Comparison of ENCODE assay signal across 8 cellular contexts in the genomic region with DNA sequence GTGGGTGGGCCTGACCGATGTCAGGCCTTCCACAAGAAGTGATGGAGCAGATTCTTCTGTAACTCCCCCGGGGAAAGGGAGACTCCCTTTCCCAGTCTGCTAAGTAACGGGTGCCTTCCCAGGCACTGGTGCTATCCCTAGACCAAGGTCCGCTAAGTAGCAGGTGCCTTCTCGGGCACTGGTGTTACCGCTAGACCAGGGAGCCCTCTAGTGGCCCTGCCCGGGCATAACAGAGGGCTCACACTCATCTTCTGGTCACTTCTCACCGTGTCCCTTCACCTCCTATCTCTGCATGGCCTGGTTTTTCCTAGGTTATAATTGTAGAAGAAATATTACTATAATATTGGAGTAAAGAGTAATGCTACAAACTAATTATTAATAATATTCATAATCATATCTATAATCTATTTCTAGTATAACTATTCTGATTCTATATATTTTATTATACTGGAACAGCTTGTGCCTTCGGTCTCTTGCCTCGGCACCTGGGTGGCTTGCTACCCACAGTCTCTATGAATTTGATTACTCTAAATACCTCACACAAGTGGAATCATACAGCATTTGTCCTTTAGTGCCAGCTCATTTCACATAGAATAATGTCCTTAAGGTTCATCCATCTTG.
A peak's percentile ranks its signal among the peaks of the same experiment; 100 is the strongest.
DNase-seq lines count a peak whose midpoint lies in the region; ATAC-seq, FAIRE-seq and TF ChIP-seq lines count a peak whose summit lies in the region.

No MANE protein-coding gene starts in this region.

- no peaks in the 10 kb centered on the region for H3K4me1 ChIP-seq in astrocyte (ENCODE audit: insufficient read depth, low read length)

- H3K36me3 ChIP-seq in astrocyte (ENCODE audit: insufficient read depth, low read length) = no peaks in the 10 kb centered on the region

- H3K27me3 Mint-ChIP-seq in astrocyte (ENCODE audit: low read depth, unreplicated experiment) = no peaks in the 10 kb centered on the region
- no peaks in the 10 kb centered on the region for H3K27me3 Mint-ChIP-seq in immature natural killer cell (ENCODE audit: low read depth in 3 of 3)

- H3K9ac ChIP-seq in astrocyte (ENCODE audit: low read length) = no peak overlapping the region

- H3K79me2 ChIP-seq in astrocyte (ENCODE audit: insufficient read depth, low read length) = no peaks in the 10 kb centered on the region

- no peak for FAIRE-seq in astrocyte (lab: Jason Lieb, UNC)

- peak; percentile 84 for ATAC-seq in GM18909 (IDR thresholded peaks at IDR 0.05; ENCODE audit: poor library complexity, unreplicated experiment)
- peak; percentile 51 for ATAC-seq in HG03108 (IDR thresholded peaks at IDR 0.05; ENCODE audit: unreplicated experiment)

- no peaks in the 10 kb centered on the region for H3K9me3 Mint-ChIP-seq in astrocyte (ENCODE audit: unreplicated experiment)
- peaks cover 0 to 4% (median 0%) of the 10 kb centered on the region in 6 donors for H3K9me3 Mint-ChIP-seq in immature natural killer cell

- H3K4me1 Mint-ChIP-seq in astrocyte (ENCODE audit: low read depth, unreplicated experiment) = no peaks in the 10 kb centered on the region
- no peaks in the 10 kb centered on the region for H3K4me1 Mint-ChIP-seq in immature natural killer cell

- TF ChIP-seq CTCF in astrocyte (IDR thresholded peaks at IDR 0.05; ENCODE audit: insufficient read depth, low read depth, low read length) = peak; percentile 75

- no peaks in the 10 kb centered on the region for H4K20me1 ChIP-seq in astrocyte (ENCODE audit: insufficient read depth, low read length)

- no peaks in the 10 kb centered on the region for H3K9me3 ChIP-seq in astrocyte (ENCODE audit: insufficient read depth, low read depth, low read length)

- H3K27ac ChIP-seq in astrocyte (ENCODE audit: low read depth, low read length) = no peak overlapping the region

- H3K27ac Mint-ChIP-seq in astrocyte (ENCODE audit: unreplicated experiment) (no peak overlapping the region), immature natural killer cell (no peak overlapping the region)

- no peak overlapping the region for H3K4me3 ChIP-seq in astrocyte (ENCODE audit: insufficient read depth, low read depth, low read length)

- no peak overlapping the region for H2AFZ ChIP-seq in astrocyte (ENCODE audit: low read depth, low read length)

- H3K4me3 Mint-ChIP-seq in astrocyte (ENCODE audit: unreplicated experiment) (no peak overlapping the region), immature natural killer cell (no peak overlapping the region)

- DNase-seq in DMS53 treated with DMSO at 0.1 percent for 48 hours (lab: John Stamatoyannopoulos, UW; ENCODE audit: unreplicated experiment) (peak; percentile 61), NCI-H748 (lab: John Stamatoyannopoulos, UW; ENCODE audit: unreplicated experiment) (peak; percentile 59), astrocyte (ENCODE audit: low read depth) (peak; percentile 18), immature natural killer cell (peak in 2 of 3 donors; percentile 8 to 30), NCI-H187 (lab: John Stamatoyannopoulos, UW) (no peak)
- peak; percentile 52 for DNase-seq in stimulated activated CD4-positive, alpha-beta T cell treated with anti-CD3 and anti-CD28 coated beads, Interleukin-15, amount 100 ng/mL, for 24 hours

- H3K4me2 ChIP-seq in astrocyte (ENCODE audit: low read length) = no peak overlapping the region

- no peaks in the 10 kb centered on the region for H3K36me3 Mint-ChIP-seq in astrocyte (ENCODE audit: low read depth, unreplicated experiment)
- H3K36me3 Mint-ChIP-seq in immature natural killer cell = no peaks in the 10 kb centered on the region

- H3K27me3 ChIP-seq in astrocyte (ENCODE audit: insufficient read depth, low read length) = no peaks in the 10 kb centered on the region

Comparison
In these comparisons a context has a peak if more than half of its experiments do, and no peak if none do; other contexts are left out.
1. DNase-seq: peak in DMS53 treated with DMSO at 0.1 percent for 48 hours (single experiment), NCI-H748 (single experiment), astrocyte (single experiment), immature natural killer cell (2 of 3) and stimulated activated CD4-positive, alpha-beta T cell treated with anti-CD3 and anti-CD28 coated beads, Interleukin-15, amount 100 ng/mL, for 24 hours (single experiment); none in NCI-H187 (0 of 2).